Comparison of ENCODE assay signal across 18 cellular contexts in the genomic region with DNA sequence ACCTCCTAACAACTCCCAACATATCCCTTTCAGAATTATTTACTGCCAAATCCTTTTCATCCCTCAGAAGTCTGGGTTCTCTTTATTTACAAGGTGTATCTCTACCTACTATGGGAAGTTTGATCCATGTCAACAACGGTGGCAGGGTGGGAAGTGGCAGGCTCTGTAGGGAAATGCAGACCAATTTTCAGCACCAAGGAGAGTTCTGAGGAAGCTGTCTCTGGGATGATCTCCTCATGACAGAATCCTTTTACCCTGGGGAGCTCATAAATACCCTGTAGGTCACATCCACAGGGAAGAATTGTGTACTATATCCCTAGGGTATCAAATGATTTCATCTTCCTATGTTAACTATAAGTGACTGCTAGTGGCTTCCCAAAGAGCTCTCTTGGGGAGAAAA.
DNase-seq lines count a peak whose midpoint lies in the region; ATAC-seq, FAIRE-seq and TF ChIP-seq lines count a peak whose summit lies in the region.
"Had no signal": no experiment of that assay in that cellular context is flagged by ENCODE, and none has a peak within 500 bp of the region (broad histone marks: within the 10 kb centered on the region; RNA-seq: fewer than 3 reads in every experiment).

No MANE protein-coding gene starts in this region.

- peak; percentile 54 for DNase-seq in A172 (ENCODE audit: low spot score)
- DNase-seq in GM23338 (ENCODE audit: low spot score) = peak; percentile 61
- DNase-seq in RPMI7951 (ENCODE audit: low read depth) = peak; percentile 32
- peak; percentile 34 for DNase-seq in fibroblast of mammary gland (ENCODE audit: low read depth)
- DNase-seq in thyroid gland = no peak
- no peak for DNase-seq in NCI-H2029 treated with DMSO at 0.1 percent for 48 hours (lab: John Stamatoyannopoulos, UW)
- DNase-seq in GM12891 (ENCODE audit: insufficient read length, low spot score) = no peak
- DNase-seq in activated naive CD4-positive, alpha-beta T cell treated with anti-CD3 and anti-CD28 coated beads, Interleukin-2, amount 50 U/mL, for 16 hours = no peak
- DNase-seq: AML-193, DMS153, HFFc6, MV-4-11, NCI-H446, pancreas, SW 1271 had no signal

- H3K4me3 ChIP-seq in GM23338 (no peak overlapping the region), fibroblast of mammary gland (ENCODE audit: control insufficient read depth, low read depth, low read length) (no peak overlapping the region), thyroid gland (replicated peaks in 1 of 3) (no peak overlapping the region)
- H3K4me3 ChIP-seq: pancreas had no signal

- 0 out of 2 replicates have a peak, but pooled peaks cover 2% of the 10 kb centered on the region for H4K20me1 ChIP-seq in GM23338 (replicated peaks; ENCODE audit: insufficient read depth)

- H3K9me2 ChIP-seq in GM23338 (ENCODE audit: insufficient read depth) = no peaks in the 10 kb centered on the region

- H3K9me3 ChIP-seq in thyroid gland = no peaks in the 10 kb centered on the region
- H3K9me3 ChIP-seq: pancreas had no signal

- H2AFZ ChIP-seq in GM23338 = no peak overlapping the region

- TF ChIP-seq CTCF in GM23338 (conservative IDR thresholded peaks at IDR 0.05; ENCODE audit: low read depth in 2 of 2) (no peak), fibroblast of mammary gland (conservative IDR thresholded peaks at IDR 0.05; ENCODE audit: control insufficient read depth, insufficient read depth, low read depth, low read length) (no peak), thyroid gland (IDR thresholded peaks at IDR 0.05) (no peak)

- H3K79me2 ChIP-seq in GM23338 (replicated peaks; ENCODE audit: insufficient read depth) = no peaks in the 10 kb centered on the region

- no peak overlapping the region for H3K27ac Mint-ChIP-seq in GM23338
- H3K27ac Mint-ChIP-seq: HFFc6 had no signal

- FAIRE-seq in GM12891 (lab: Jason Lieb, UNC) = no peak
- FAIRE-seq: endothelial cell of umbilical vein, keratinocyte, pancreas had no signal

- H3K36me3 ChIP-seq in GM23338 (ENCODE audit: insufficient read depth) = no peaks in the 10 kb centered on the region
- H3K36me3 ChIP-seq in thyroid gland = no peaks in the 10 kb centered on the region
- H3K36me3 ChIP-seq: pancreas had no signal

- no peak overlapping the region for H3K4me3 Mint-ChIP-seq in GM23338
- H3K4me3 Mint-ChIP-seq: HFFc6 had no signal

- no peak for TF ChIP-seq POLR2A in thyroid gland (IDR thresholded peaks at IDR 0.05)
- TF ChIP-seq POLR2A in GM12891 (IDR thresholded peaks at IDR 0.05; ENCODE audit: low read depth, low read length) = no peak

- H3K27me3 Mint-ChIP-seq in GM23338 (ENCODE audit: insufficient read depth, low read depth, poor library complexity) = peaks cover 5% of the 10 kb centered on the region

- no peaks in the 10 kb centered on the region for H3K4me1 ChIP-seq in GM23338 (ENCODE audit: insufficient read depth)
- no peaks in the 10 kb centered on the region for H3K4me1 ChIP-seq in thyroid gland
- H3K4me1 ChIP-seq: pancreas had no signal

- no peak overlapping the region for H3K27ac ChIP-seq in GM23338 (ENCODE audit: low read depth)
- no peak overlapping the region for H3K27ac ChIP-seq in thyroid gland
- H3K27ac ChIP-seq: pancreas had no signal

- no peaks in the 10 kb centered on the region for H3K9me3 Mint-ChIP-seq in GM23338
- H3K9me3 Mint-ChIP-seq: HFFc6 had no signal

- H3K36me3 Mint-ChIP-seq in GM23338 (ENCODE audit: low read depth) = no peaks in the 10 kb centered on the region

- H3F3A ChIP-seq in GM23338 (replicated peaks; ENCODE audit: low read depth) = no peaks in the 10 kb centered on the region

- H3K27me3 ChIP-seq in GM23338 (ENCODE audit: insufficient read depth) = no peaks in the 10 kb centered on the region
- no peaks in the 10 kb centered on the region for H3K27me3 ChIP-seq in thyroid gland
- H3K27me3 ChIP-seq: pancreas had no signal

- no peaks in the 10 kb centered on the region for H3K4me1 Mint-ChIP-seq in GM23338

- H3K4me2 ChIP-seq in GM23338 = no peak overlapping the region

- intact Hi-C loops in thyroid gland (cut with DNase I) = no loop called here

- peak; percentile 73 for ATAC-seq in GM23338
- ATAC-seq: activated CD4-positive, CD25-positive, alpha-beta regulatory T cell treated with anti-CD3 and anti-CD28 coated beads, Interleukin-2, amount 50 U/mL, for 24 hours; pancreas had no signal

- WGBS in thyroid gland, 2 donors = 23 to 41% methylated on average over 1 of the region's 1 CpG

TF ChIP-seq in GM23338, 12 proteins besides CTCF, POLR2A, EP300 and RAD21:
- TF ChIP-seq, protein P1, sequence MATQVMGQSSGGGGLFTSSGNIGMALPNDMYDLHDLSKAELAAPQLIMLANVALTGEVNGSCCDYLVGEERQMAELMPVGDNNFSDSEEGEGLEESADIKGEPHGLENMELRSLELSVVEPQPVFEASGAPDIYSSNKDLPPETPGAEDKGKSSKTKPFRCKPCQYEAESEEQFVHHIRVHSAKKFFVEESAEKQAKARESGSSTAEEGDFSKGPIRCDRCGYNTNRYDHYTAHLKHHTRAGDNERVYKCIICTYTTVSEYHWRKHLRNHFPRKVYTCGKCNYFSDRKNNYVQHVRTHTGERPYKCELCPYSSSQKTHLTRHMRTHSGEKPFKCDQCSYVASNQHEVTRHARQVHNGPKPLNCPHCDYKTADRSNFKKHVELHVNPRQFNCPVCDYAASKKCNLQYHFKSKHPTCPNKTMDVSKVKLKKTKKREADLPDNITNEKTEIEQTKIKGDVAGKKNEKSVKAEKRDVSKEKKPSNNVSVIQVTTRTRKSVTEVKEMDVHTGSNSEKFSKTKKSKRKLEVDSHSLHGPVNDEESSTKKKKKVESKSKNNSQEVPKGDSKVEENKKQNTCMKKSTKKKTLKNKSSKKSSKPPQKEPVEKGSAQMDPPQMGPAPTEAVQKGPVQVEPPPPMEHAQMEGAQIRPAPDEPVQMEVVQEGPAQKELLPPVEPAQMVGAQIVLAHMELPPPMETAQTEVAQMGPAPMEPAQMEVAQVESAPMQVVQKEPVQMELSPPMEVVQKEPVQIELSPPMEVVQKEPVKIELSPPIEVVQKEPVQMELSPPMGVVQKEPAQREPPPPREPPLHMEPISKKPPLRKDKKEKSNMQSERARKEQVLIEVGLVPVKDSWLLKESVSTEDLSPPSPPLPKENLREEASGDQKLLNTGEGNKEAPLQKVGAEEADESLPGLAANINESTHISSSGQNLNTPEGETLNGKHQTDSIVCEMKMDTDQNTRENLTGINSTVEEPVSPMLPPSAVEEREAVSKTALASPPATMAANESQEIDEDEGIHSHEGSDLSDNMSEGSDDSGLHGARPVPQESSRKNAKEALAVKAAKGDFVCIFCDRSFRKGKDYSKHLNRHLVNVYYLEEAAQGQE (IDR thresholded peaks at IDR 0.05; ENCODE audit: unreplicated experiment) = peak; percentile 82
- TF ChIP-seq, protein P2, sequence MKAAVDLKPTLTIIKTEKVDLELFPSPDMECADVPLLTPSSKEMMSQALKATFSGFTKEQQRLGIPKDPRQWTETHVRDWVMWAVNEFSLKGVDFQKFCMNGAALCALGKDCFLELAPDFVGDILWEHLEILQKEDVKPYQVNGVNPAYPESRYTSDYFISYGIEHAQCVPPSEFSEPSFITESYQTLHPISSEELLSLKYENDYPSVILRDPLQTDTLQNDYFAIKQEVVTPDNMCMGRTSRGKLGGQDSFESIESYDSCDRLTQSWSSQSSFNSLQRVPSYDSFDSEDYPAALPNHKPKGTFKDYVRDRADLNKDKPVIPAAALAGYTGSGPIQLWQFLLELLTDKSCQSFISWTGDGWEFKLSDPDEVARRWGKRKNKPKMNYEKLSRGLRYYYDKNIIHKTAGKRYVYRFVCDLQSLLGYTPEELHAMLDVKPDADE (IDR thresholded peaks at IDR 0.05) = no peak

TF ChIP-seq in GM12891, 5 proteins besides CTCF, POLR2A, EP300 and RAD21:
- TF ChIP-seq POU2F2 (IDR thresholded peaks at IDR 0.05; ENCODE audit: low read depth, low read length) (no peak), TAF1 (IDR thresholded peaks at IDR 0.05; ENCODE audit: low read depth, low read length) (no peak), PAX5 (IDR thresholded peaks at IDR 0.05; ENCODE audit: insufficient read depth, low read length, severe bottlenecking) (no peak), POLR2AphosphoS5 (IDR thresholded peaks at IDR 0.05; ENCODE audit: low read depth, low read length) (no peak), SPI1 (IDR thresholded peaks at IDR 0.05; ENCODE audit: low read depth, low read length) (no peak)

Comparison
In these comparisons a context has a peak if more than half of its experiments do, and no peak if none do; other contexts are left out.
1. DNase-seq: peak in A172 (single experiment), GM23338 (single experiment), RPMI7951 (single experiment) and fibroblast of mammary gland (single experiment); none in thyroid gland (0 of 2), NCI-H2029 treated with DMSO at 0.1 percent for 48 hours (single experiment), GM12891 (single experiment) and activated naive CD4-positive, alpha-beta T cell treated with anti-CD3 and anti-CD28 coated beads, Interleukin-2, amount 50 U/mL, for 16 hours (single experiment).